ENCODE assay signal across 12 cellular contexts in the genomic region with DNA sequence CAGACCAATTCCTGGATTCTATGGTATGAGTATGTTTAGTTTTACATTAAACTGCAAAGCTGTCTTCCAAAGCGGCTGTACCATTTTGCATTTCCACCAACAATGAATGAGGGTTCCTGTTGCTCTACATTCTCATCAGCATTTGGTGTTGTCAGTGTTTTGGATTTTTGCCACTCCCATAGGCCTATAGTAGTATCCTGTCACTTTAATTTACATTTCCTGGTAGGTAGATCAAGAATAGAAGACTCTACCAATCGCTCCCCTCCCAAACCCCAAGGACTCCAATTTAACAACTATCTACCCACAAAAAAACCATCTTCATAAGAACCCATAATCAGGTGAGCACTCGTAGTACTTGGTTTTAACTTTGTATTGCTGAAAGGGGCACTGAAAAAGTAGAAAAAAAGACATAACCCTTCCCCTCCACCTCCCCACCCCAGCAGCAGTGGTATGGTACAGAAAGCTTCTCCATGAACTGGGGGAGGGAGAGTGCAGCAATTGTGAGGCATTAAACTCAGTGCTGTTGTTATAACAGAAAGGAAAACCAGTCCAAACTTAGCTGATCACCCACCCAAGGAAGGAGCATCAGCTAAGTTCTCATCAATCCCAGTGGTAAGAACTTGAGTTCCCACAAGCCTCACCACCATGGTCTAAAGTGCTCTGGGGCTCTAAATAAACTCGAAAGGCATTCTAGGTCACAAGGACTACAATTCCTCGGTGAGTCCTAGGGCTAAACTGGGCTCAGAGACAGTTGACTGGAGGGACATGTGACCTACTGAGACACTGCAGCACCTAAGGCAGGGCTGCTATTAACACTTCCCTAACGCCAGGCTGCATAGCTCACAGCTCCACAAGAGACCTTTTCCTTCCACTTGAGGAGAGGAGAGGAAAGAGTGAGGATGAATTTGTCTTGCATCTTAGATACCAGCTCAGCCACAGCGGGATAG. TPM values are rescaled to one million over a fixed set of nuclear protein-coding genes. Genes with fewer than 3 reads are reported as not detected.
DNase-seq lines count a peak whose midpoint lies in the region; ATAC-seq and TF ChIP-seq lines count a peak whose summit lies in the region.
"Had no signal": no experiment of that assay in that cellular context is flagged by ENCODE, and none has a peak within 500 bp of the region (broad histone marks: within the 10 kb centered on the region; RNA-seq: fewer than 3 reads in every experiment).

No MANE protein-coding gene starts in this region.

- H3K36me3 ChIP-seq in stomach (no peaks in the 10 kb centered on the region), smooth muscle cell (ENCODE audit: low read depth) (no peaks in the 10 kb centered on the region)
- H3K36me3 ChIP-seq: vagina had no signal

- H3K4me2 ChIP-seq in smooth muscle cell, result no peak overlapping the region

- H3F3A ChIP-seq in smooth muscle cell (ENCODE audit: low read depth), result no peaks in the 10 kb centered on the region

- no peaks in the 10 kb centered on the region for H3K79me2 ChIP-seq in smooth muscle cell (ENCODE audit: low read depth)

- H3K36me3 Mint-ChIP-seq in activated naive CD4-positive, alpha-beta T cell treated with anti-CD3 and anti-CD28 coated beads, Interleukin-2, amount 10 ng/mL, durations not matched to agents 7 days and 5 days, result peaks cover 29% of the 10 kb centered on the region
- H3K36me3 Mint-ChIP-seq in activated CD4-positive, alpha-beta memory T cell treated with anti-CD3 and anti-CD28 coated beads for 36 hours, result peaks cover 3% of the 10 kb centered on the region

- H3K27me3 ChIP-seq in stomach (no peaks in the 10 kb centered on the region), smooth muscle cell (ENCODE audit: low read depth) (no peaks in the 10 kb centered on the region)
- H3K27me3 ChIP-seq: vagina had no signal

- H3K4me1 Mint-ChIP-seq in activated naive CD4-positive, alpha-beta T cell treated with anti-CD3 and anti-CD28 coated beads, Interleukin-2, amount 10 ng/mL, durations not matched to agents 7 days and 5 days, result peaks cover 87% of the 10 kb centered on the region
- peaks cover 69% of the 10 kb centered on the region for H3K4me1 Mint-ChIP-seq in activated CD4-positive, alpha-beta memory T cell treated with anti-CD3 and anti-CD28 coated beads for 36 hours (ENCODE audit: low read depth)

- H3K9me3 ChIP-seq in stomach (no peaks in the 10 kb centered on the region), smooth muscle cell (replicated peaks; ENCODE audit: low read depth) (no peaks in the 10 kb centered on the region)
- H3K9me3 ChIP-seq: vagina had no signal

- ATAC-seq in HG02798 (IDR thresholded peaks at IDR 0.05; ENCODE audit: poor library complexity, unreplicated experiment), result peak; percentile 62
- no peak for ATAC-seq in GM18870 (IDR thresholded peaks at IDR 0.05; ENCODE audit: unreplicated experiment)

- WGBS in stomach, 5 donors, result 83 to 94% (median 92%) methylated on average over 7 of the region's 7 CpGs
- 89% methylated on average over 7 of the region's 7 CpGs for WGBS in smooth muscle cell (ENCODE audit: low lambda C conversion rate)

- H3K4me3 Mint-ChIP-seq in activated naive CD4-positive, alpha-beta T cell treated with anti-CD3 and anti-CD28 coated beads, Interleukin-2, amount 10 ng/mL, durations not matched to agents 7 days and 5 days, result peak overlapping the region; percentile 69
- H3K4me3 Mint-ChIP-seq in activated CD4-positive, alpha-beta memory T cell treated with anti-CD3 and anti-CD28 coated beads for 36 hours, result peak overlapping the region; percentile 58

- CTCF ChIA-PET in activated naive CD4-positive, alpha-beta T cell treated with anti-CD3 and anti-CD28 coated beads, Interleukin-2, amount 10 ng/mL, durations not matched to agents 7 days and 5 days (lab: Charles Lee), result interaction anchor here (1.5 to 5.3 kb wide), 4 partner anchors 11 to 152 kb away, joined by 4 to 38 read pairs (median 10); no protein-coding TSS in a partner anchor
- CTCF ChIA-PET in activated CD4-positive, alpha-beta memory T cell treated with anti-CD3 and anti-CD28 coated beads for 36 hours (lab: Charles Lee), result interaction anchor here (0.7 to 2.7 kb wide), 8 partner anchors 8 to 152 kb away, joined by 3 to 16 read pairs (median 3); partner anchors contain the start of gene ERMN

- TF ChIP-seq EP300 in stomach (IDR thresholded peaks at IDR 0.05), result no peak

- H3K4me1 ChIP-seq in stomach, result peaks cover 0 to 17% (median 10%) of the 10 kb centered on the region in 4 donors
- H3K4me1 ChIP-seq in smooth muscle cell (ENCODE audit: low read depth), result no peaks in the 10 kb centered on the region
- H3K4me1 ChIP-seq: vagina had no signal

- no peak overlapping the region for H2AFZ ChIP-seq in smooth muscle cell (ENCODE audit: low read depth)

- POLR2A ChIA-PET in activated CD4-positive, alpha-beta memory T cell treated with anti-CD3 and anti-CD28 coated beads for 36 hours (lab: Charles Lee), result interaction anchor here (1.5 to 5.0 kb wide), 3 partner anchors 10 to 40 kb away, joined by 6 to 97 read pairs (median 9); partner anchors contain the start of gene CYTIP

- peak overlapping the region; percentile 93 for H3K27ac Mint-ChIP-seq in activated naive CD4-positive, alpha-beta T cell treated with anti-CD3 and anti-CD28 coated beads, Interleukin-2, amount 10 ng/mL, durations not matched to agents 7 days and 5 days
- peak overlapping the region; percentile 95 for H3K27ac Mint-ChIP-seq in activated CD4-positive, alpha-beta memory T cell treated with anti-CD3 and anti-CD28 coated beads for 36 hours

- peaks cover 8% of the 10 kb centered on the region for H3K9me3 Mint-ChIP-seq in activated naive CD4-positive, alpha-beta T cell treated with anti-CD3 and anti-CD28 coated beads, Interleukin-2, amount 10 ng/mL, durations not matched to agents 7 days and 5 days
- H3K9me3 Mint-ChIP-seq in activated CD4-positive, alpha-beta memory T cell treated with anti-CD3 and anti-CD28 coated beads for 36 hours, result no peaks in the 10 kb centered on the region

- H3K27me3 Mint-ChIP-seq in activated naive CD4-positive, alpha-beta T cell treated with anti-CD3 and anti-CD28 coated beads, Interleukin-2, amount 10 ng/mL, durations not matched to agents 7 days and 5 days, result no peaks in the 10 kb centered on the region
- H3K27me3 Mint-ChIP-seq in activated CD4-positive, alpha-beta memory T cell treated with anti-CD3 and anti-CD28 coated beads for 36 hours, result no peaks in the 10 kb centered on the region

- intact Hi-C loops in activated CD4-positive, alpha-beta memory T cell treated with anti-CD3 and anti-CD28 coated beads for 36 hours (cut with micrococcal nuclease), result loop anchor here (2.0 to 10.0 kb wide), 3 partner anchors 222 to 975 kb away; partner anchors contain the start of genes CCDC148, GALNT5 and PKP4
- intact Hi-C loops in stomach (cut with DNase I; ENCODE audit: low total_unique reads), result no loop called here

- H3K9ac ChIP-seq in smooth muscle cell (ENCODE audit: low read depth), result no peak overlapping the region

- H3K27ac ChIP-seq in stomach, result peak overlapping the region in 3 of 5 donors; percentile 35 to 85 (median 50)
- no peak overlapping the region for H3K27ac ChIP-seq in smooth muscle cell (ENCODE audit: low read depth)
- H3K27ac ChIP-seq: vagina had no signal

- no peak for TF ChIP-seq POLR2A in stomach (IDR thresholded peaks at IDR 0.05)

- TF ChIP-seq CTCF in stomach (IDR thresholded peaks at IDR 0.05) (no peak), smooth muscle cell (IDR thresholded peaks at IDR 0.05; ENCODE audit: borderline replicate concordance, insufficient read depth, poor library complexity, severe bottlenecking) (no peak)

- H3K4me3 ChIP-seq in stomach (no peak overlapping the region), smooth muscle cell (no peak overlapping the region)
- H3K4me3 ChIP-seq: vagina had no signal

- no peaks in the 10 kb centered on the region for H4K20me1 ChIP-seq in smooth muscle cell (ENCODE audit: low read depth)

- peak; percentile 46 for DNase-seq in activated naive CD4-positive, alpha-beta T cell treated with anti-CD3 and anti-CD28 coated beads, Interleukin-2, amount 10 ng/mL, durations not matched to agents 7 days and 5 days
- DNase-seq in activated naive CD4-positive, alpha-beta T cell treated with Interleukin-2 at 50 U/mL for 16 hours, result no peak
- DNase-seq in activated CD4-positive, alpha-beta memory T cell treated with anti-CD3 and anti-CD28 coated beads for 36 hours, result no peak
- no peak for DNase-seq in stomach
- no peak for DNase-seq in GOT3 (lab: John Stamatoyannopoulos, UW)
- DNase-seq in smooth muscle cell (lab: John Stamatoyannopoulos, UW; ENCODE audit: unreplicated experiment), result no peak
- DNase-seq: foreskin fibroblast, IMR-90, NCI-H510A treated with DMSO at 0.1 percent for 48 hours had no signal

RNA-seq across cellular contexts. Expression of gene CYTIP, which starts 35.5 kb away (rescaled TPM):
- 100 to 1,000 TPM; 369 to 388 TPM for total RNA-seq in activated CD4-positive, alpha-beta memory T cell treated with anti-CD3 and anti-CD28 coated beads for 36 hours
- 10 to 100 TPM in 3 of 5 donors, 1 to 10 TPM in 1, not detected in 1; 8.2 to 30.7 (median 21.1) TPM for total RNA-seq in stomach
- 10 to 100 TPM in 1 of 3 donors, 1 to 10 TPM in 2; 5.3 to 17.9 (median 9.3) TPM for polyA plus RNA-seq in stomach
- total RNA-seq in smooth muscle cell, result not detected in 2 replicates
- not detected in 2 replicates for polyA plus RNA-seq in smooth muscle cell
- total RNA-seq: IMR-90 had no signal
- polyA plus RNA-seq: IMR-90 had no signal

Comparison
In these comparisons a context has a peak if more than half of its experiments do, and no peak if none do; other contexts are left out.
1. RNA of gene CYTIP, which starts 35.5 kb away (total RNA-seq): 369 to 388 TPM in activated CD4-positive, alpha-beta memory T cell treated with anti-CD3 and anti-CD28 coated beads for 36 hours; 8.2 to 30.7 TPM in stomach and not detected in smooth muscle cell; every median in the first group is over 10 times any median in the second.